In the genomic region with DNA sequence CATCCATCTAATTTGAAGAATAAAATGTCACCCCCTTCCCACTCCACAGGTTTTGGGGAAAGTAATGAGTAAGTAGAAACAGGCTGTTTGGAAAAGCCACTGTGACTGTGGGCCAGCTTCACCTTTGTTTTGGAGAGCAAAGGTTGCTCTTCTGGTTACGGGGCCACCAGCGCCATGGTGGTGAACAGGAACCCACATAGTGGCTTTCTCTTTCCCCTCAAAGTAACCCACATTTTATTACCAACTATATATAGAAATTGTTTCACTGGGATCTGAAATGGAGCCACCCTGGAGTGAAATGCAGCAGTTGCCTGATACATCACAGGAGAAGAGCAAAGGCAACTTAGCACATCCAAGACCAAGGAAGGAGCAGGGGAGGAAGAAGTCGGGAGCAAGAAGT, we compare ENCODE assay signal across 1 cellular context.
TF ChIP-seq lines count a peak whose summit lies in the region.

No MANE protein-coding gene starts in this region.

TF ChIP-seq in H1, 55 proteins besides CTCF, POLR2A, EP300 and RAD21:
- TF ChIP-seq NANOG (IDR thresholded peaks at IDR 0.05; ENCODE audit: insufficient read depth, low read depth, low read length, poor library complexity, severe bottlenecking) = no peak
- TF ChIP-seq, protein P1, sequence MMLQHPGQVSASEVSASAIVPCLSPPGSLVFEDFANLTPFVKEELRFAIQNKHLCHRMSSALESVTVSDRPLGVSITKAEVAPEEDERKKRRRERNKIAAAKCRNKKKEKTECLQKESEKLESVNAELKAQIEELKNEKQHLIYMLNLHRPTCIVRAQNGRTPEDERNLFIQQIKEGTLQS (IDR thresholded peaks at IDR 0.05; ENCODE audit: insufficient read depth, low read depth, low read length) = no peak
- no peak for TF ChIP-seq KDM1A (IDR thresholded peaks at IDR 0.05; ENCODE audit: borderline replicate concordance, low read length)
- TF ChIP-seq CTBP2 (IDR thresholded peaks at IDR 0.05; ENCODE audit: borderline replicate concordance, insufficient read depth, insufficient read length, low read length) = no peak
